Comparison of ENCODE assay signal across 14 cellular contexts in the genomic region with DNA sequence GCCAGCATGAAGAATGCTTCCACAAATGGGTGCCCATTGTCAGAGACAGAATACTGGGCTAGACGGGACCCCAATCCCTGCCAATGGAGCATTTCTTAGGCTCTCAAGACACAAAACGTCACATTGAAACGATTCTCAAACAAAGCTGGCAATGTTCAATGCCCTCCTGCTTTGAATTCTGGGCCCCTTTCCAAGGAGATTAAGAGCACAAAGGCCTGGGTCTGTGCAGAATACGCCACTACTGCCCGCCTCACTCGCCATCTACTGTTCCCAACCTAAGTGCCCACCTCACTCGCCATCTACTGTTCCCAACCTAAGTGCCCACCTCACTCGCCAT. TPM values are rescaled to one million over a fixed set of nuclear protein-coding genes. Genes with fewer than 3 reads are reported as not detected.
DNase-seq lines count a peak whose midpoint lies in the region; ATAC-seq, FAIRE-seq and TF ChIP-seq lines count a peak whose summit lies in the region.
"Had no signal": no experiment of that assay in that cellular context is flagged by ENCODE, and none has a peak within 500 bp of the region (broad histone marks: within the 10 kb centered on the region; RNA-seq: fewer than 3 reads in every experiment).

No MANE protein-coding gene starts in this region.

- H3K36me3 ChIP-seq in stomach smooth muscle (ENCODE audit: control insufficient read depth in 2 of 2, insufficient read depth in 2 of 2, low read length in 2 of 2) = peaks cover 18 to 20% of the 10 kb centered on the region in 2 donors

- peak overlapping the region; percentile 22 to 36 for H3K4me3 ChIP-seq in stomach smooth muscle (ENCODE audit: low read length in 2 of 2)

- no peak overlapping the region for H3K9ac ChIP-seq in stomach smooth muscle (ENCODE audit: low read length in 2 of 2)

- H3K4me3 Mint-ChIP-seq in brain (peak overlapping the region; percentile 35 to 69 (median 53)), nephron progenitor cell (no peak overlapping the region)
- H3K4me3 Mint-ChIP-seq in stimulated activated naive CD8-positive, alpha-beta T cell treated with anti-CD3 and anti-CD28 coated beads, Interleukin-15, amount 100 ng/mL, for 72 hours = no peak overlapping the region
- H3K4me3 Mint-ChIP-seq: activated naive CD8-positive, alpha-beta T cell; H9; naive B cell had no signal

- H3K9me3 ChIP-seq in stomach smooth muscle (ENCODE audit: control insufficient read depth in 2 of 2, low read length in 2 of 2) = no peaks in the 10 kb centered on the region

- no peak overlapping the region for H3K27ac ChIP-seq in stomach smooth muscle (ENCODE audit: low read length)

- H3K4me1 Mint-ChIP-seq in brain (peaks cover 94% of the 10 kb centered on the region), nephron progenitor cell (peaks cover 50% of the 10 kb centered on the region)
- peaks cover 39% of the 10 kb centered on the region for H3K4me1 Mint-ChIP-seq in stimulated activated naive CD8-positive, alpha-beta T cell treated with anti-CD3 and anti-CD28 coated beads, Interleukin-15, amount 100 ng/mL, for 72 hours

- ATAC-seq in left lobe of liver = peak; percentile 22
- no peak for ATAC-seq in stimulated activated naive CD8-positive, alpha-beta T cell treated with anti-CD3 and anti-CD28 coated beads, Interleukin-15, amount 100 ng/mL, for 72 hours
- ATAC-seq: left colon had no signal

- no peaks in the 10 kb centered on the region for H3K27me3 ChIP-seq in stomach smooth muscle (ENCODE audit: control insufficient read depth in 1 of 2, insufficient read depth in 2 of 2, low read length in 2 of 2)

- no peaks in the 10 kb centered on the region for H3K9me3 Mint-ChIP-seq in brain
- no peaks in the 10 kb centered on the region for H3K9me3 Mint-ChIP-seq in stimulated activated naive CD8-positive, alpha-beta T cell treated with anti-CD3 and anti-CD28 coated beads, Interleukin-15, amount 100 ng/mL, for 72 hours
- no peaks in the 10 kb centered on the region for H3K9me3 Mint-ChIP-seq in nephron progenitor cell
- H3K9me3 Mint-ChIP-seq: H9, naive B cell had no signal

- peaks cover 29% of the 10 kb centered on the region for H3K36me3 Mint-ChIP-seq in brain
- H3K36me3 Mint-ChIP-seq in nephron progenitor cell (ENCODE audit: low read depth) = peaks cover 30% of the 10 kb centered on the region

- no peak for TF ChIP-seq CTCF in brain (conservative IDR thresholded peaks at IDR 0.05)
- no peak for TF ChIP-seq CTCF in D721Med (IDR thresholded peaks at IDR 0.05; ENCODE audit: insufficient read depth, missing control alignments)
- TF ChIP-seq CTCF in nephron progenitor cell (IDR thresholded peaks at IDR 0.05) = no peak

- H3K27ac Mint-ChIP-seq in brain (peak overlapping the region; percentile 64 to 98 (median 93)), nephron progenitor cell (no peak overlapping the region)
- H3K27ac Mint-ChIP-seq in stimulated activated naive CD8-positive, alpha-beta T cell treated with anti-CD3 and anti-CD28 coated beads, Interleukin-15, amount 100 ng/mL, for 72 hours = no peak overlapping the region
- H3K27ac Mint-ChIP-seq: activated naive CD8-positive, alpha-beta T cell; H9 had no signal

- DNase-seq in NCI-H2029 treated with DMSO at 0.1 percent for 48 hours (lab: John Stamatoyannopoulos, UW) (peak; percentile 7), left lobe of liver (ENCODE audit: low spot score) (no peak), D721Med (ENCODE audit: insufficient read length, low spot score) (no peak), nephron progenitor cell (no peak)
- DNase-seq in stimulated activated naive CD8-positive, alpha-beta T cell treated with anti-CD3 and anti-CD28 coated beads, Interleukin-15, amount 100 ng/mL, for 72 hours = no peak
- DNase-seq: activated CD4-positive, alpha-beta T cell treated with anti-CD3 and anti-CD28 coated beads, Interleukin-2, amount 50 U/mL, for 4 hours; effector CD8-positive, alpha-beta T cell; H9; left colon; naive B cell; NCI-H2107 had no signal

- peaks cover 43% of the 10 kb centered on the region for H3K4me1 ChIP-seq in stomach smooth muscle (ENCODE audit: control insufficient read depth, insufficient read depth, low read length)

- FAIRE-seq in D721Med (lab: Jason Lieb, UNC) = no peak

- H3K27me3 Mint-ChIP-seq in brain (no peaks in the 10 kb centered on the region), nephron progenitor cell (ENCODE audit: low read depth, poor library complexity) (no peaks in the 10 kb centered on the region)
- no peaks in the 10 kb centered on the region for H3K27me3 Mint-ChIP-seq in stimulated activated naive CD8-positive, alpha-beta T cell treated with anti-CD3 and anti-CD28 coated beads, Interleukin-15, amount 100 ng/mL, for 72 hours
- H3K27me3 Mint-ChIP-seq: activated naive CD8-positive, alpha-beta T cell; naive B cell had no signal

RNA-seq across cellular contexts. Expression of a gene that starts 9.7 kb away (rescaled TPM):
- 85.1 TPM for polyA plus RNA-seq in brain (ENCODE audit: insufficient read depth, low read depth, low replicate concordance)
- total RNA-seq in left lobe of liver = 19.2 TPM

Comparison
In these comparisons a context has a peak if more than half of its experiments do, and no peak if none do; other contexts are left out.
1. H3K27ac Mint-ChIP-seq: peak in brain (5 of 5); none in stimulated activated naive CD8-positive, alpha-beta T cell treated with anti-CD3 and anti-CD28 coated beads, Interleukin-15, amount 100 ng/mL, for 72 hours (0 of 2) and nephron progenitor cell (single experiment).
2. H3K4me3 Mint-ChIP-seq: peak in brain (5 of 5); none in stimulated activated naive CD8-positive, alpha-beta T cell treated with anti-CD3 and anti-CD28 coated beads, Interleukin-15, amount 100 ng/mL, for 72 hours (0 of 2) and nephron progenitor cell (single experiment).